21 cellular contexts compared by ENCODE assay signal in genomic region chr2:95061601-95062183, GRCh38. TPM values are rescaled to one million over a fixed set of nuclear protein-coding genes. Genes with fewer than 3 reads are reported as not detected.
DNase-seq lines count a peak whose midpoint lies in the region; ATAC-seq and TF ChIP-seq lines count a peak whose summit lies in the region.
"Had no signal": no experiment of that assay in that cellular context is flagged by ENCODE, and none has a peak within 500 bp of the region (broad histone marks: within the 10 kb centered on the region; RNA-seq: fewer than 3 reads in every experiment).

No MANE protein-coding gene starts in this region.

- intact Hi-C loops in activated T-helper 2 cell treated with anti-CD3 and anti-CD28 coated beads, Interferon-gamma antibody, Interleukin-2, Interleukin-4, amounts not matched to agents 10 μg/mL and 5 μg/mL and 100 μg/mL, durations not matched to agents 14 hours and 24 hours and 36 hours (cut with micrococcal nuclease) = no loop called here
- intact Hi-C loops in OCI-LY7 (cut with micrococcal nuclease; ENCODE audit: unreplicated experiment) = no loop called here

- no peaks in the 10 kb centered on the region for H3K27me3 ChIP-seq in CD4-positive, CD25-positive, alpha-beta regulatory T cell (ENCODE audit: control insufficient read depth, insufficient read depth, low read length)
- H3K27me3 ChIP-seq in H7 (ENCODE audit: control insufficient read depth, insufficient read depth, low read length) = no peaks in the 10 kb centered on the region
- H3K27me3 ChIP-seq: cardiac muscle cell had no signal

- no peaks in the 10 kb centered on the region for H3K36me3 ChIP-seq in CD4-positive, CD25-positive, alpha-beta regulatory T cell (ENCODE audit: control insufficient read depth, insufficient read depth, low read length)
- H3K36me3 ChIP-seq in H7 (replicated peaks; ENCODE audit: control insufficient read depth, insufficient read depth, low read length) (no peaks in the 10 kb centered on the region), OCI-LY7 (ENCODE audit: insufficient read depth, low read length) (no peaks in the 10 kb centered on the region)
- H3K36me3 ChIP-seq: cardiac muscle cell had no signal

- H3K27ac ChIP-seq in CD4-positive, CD25-positive, alpha-beta regulatory T cell (ENCODE audit: insufficient read depth, low read length, poor library complexity, severe bottlenecking) = peak overlapping the region; percentile 57
- no peak overlapping the region for H3K27ac ChIP-seq in OCI-LY7 (ENCODE audit: low read depth, low read length, poor library complexity, severe bottlenecking)
- H3K27ac ChIP-seq: cardiac muscle cell, parathyroid adenoma had no signal

- peak in 1 of 3 donors; percentile 88 for DNase-seq in CD4-positive, CD25-positive, alpha-beta regulatory T cell
- DNase-seq in H7 (peak; percentile 32), mesenteric fat pad (ENCODE audit: low spot score) (peak; percentile 62), OCI-LY7 (ENCODE audit: low spot score) (no peak), NCI-H1694 (lab: John Stamatoyannopoulos, UW) (no peak)
- DNase-seq in activated T-helper 2 cell treated with anti-CD3 and anti-CD28 coated beads, Interferon-gamma antibody, Interleukin-2, Interleukin-4, amounts not matched to agents 10 μg/mL and 5 μg/mL and 100 μg/mL, durations not matched to agents 14 hours and 24 hours and 36 hours (ENCODE audit: low spot score) = no peak
- DNase-seq: activated B cell treated with CpG ODN at 0.5 μM for 24 hours, AML-193, DMS153, midbrain, NCI-H1417 treated with DMSO at 0.1 percent for 48 hours, NCI-H226, small intestine had no signal

- H3K4me1 ChIP-seq in CD4-positive, CD25-positive, alpha-beta regulatory T cell (ENCODE audit: control insufficient read depth, insufficient read depth, low read length, poor library complexity, severe bottlenecking) = peaks cover 32% of the 10 kb centered on the region
- no peaks in the 10 kb centered on the region for H3K4me1 ChIP-seq in OCI-LY7 (ENCODE audit: insufficient read depth, low read length, poor library complexity, severe bottlenecking)
- H3K4me1 ChIP-seq: parathyroid adenoma had no signal

- POLR2A ChIA-PET in OCI-LY7 (lab: Charles Lee) = no interaction called here

- CTCF ChIA-PET in OCI-LY7 (lab: Charles Lee; ENCODE audit: unreplicated experiment) = no interaction called here

- peaks cover 10 to 53% (median 25%) of the 10 kb centered on the region in 4 donors for H3K4me1 Mint-ChIP-seq in CD4-positive, CD25-positive, alpha-beta regulatory T cell
- H3K4me1 Mint-ChIP-seq in activated T-helper 2 cell treated with anti-CD3 and anti-CD28 coated beads, Interferon-gamma antibody, Interleukin-2, Interleukin-4, amounts not matched to agents 10 μg/mL and 5 μg/mL and 100 μg/mL, durations not matched to agents 14 hours and 24 hours and 36 hours (ENCODE audit: low read depth) = peaks cover 24% of the 10 kb centered on the region

- peak overlapping the region in 2 of 4 donors; percentile 21 to 44 for H3K4me3 Mint-ChIP-seq in CD4-positive, CD25-positive, alpha-beta regulatory T cell
- no peak overlapping the region for H3K4me3 Mint-ChIP-seq in activated T-helper 2 cell treated with anti-CD3 and anti-CD28 coated beads, Interferon-gamma antibody, Interleukin-2, Interleukin-4, amounts not matched to agents 10 μg/mL and 5 μg/mL and 100 μg/mL, durations not matched to agents 14 hours and 24 hours and 36 hours (ENCODE audit: low read depth)
- H3K4me3 Mint-ChIP-seq: activated B cell treated with CpG ODN at 0.5 μM for 24 hours had no signal

- ATAC-seq in CD4-positive, CD25-positive, alpha-beta regulatory T cell (ENCODE audit: low read depth in 2 of 2) = peak; percentile 74 to 83
- ATAC-seq in GM19023 (IDR thresholded peaks at IDR 0.05; ENCODE audit: unreplicated experiment) (no peak), GM19397 (IDR thresholded peaks at IDR 0.05; ENCODE audit: unreplicated experiment) (no peak)
- ATAC-seq: HCT116, K562 had no signal

- no peak overlapping the region for H3K4me3 ChIP-seq in CD4-positive, CD25-positive, alpha-beta regulatory T cell (ENCODE audit: low read depth, low read length)
- H3K4me3 ChIP-seq in H7 (ENCODE audit: insufficient read depth, low read depth, low read length) (no peak overlapping the region), OCI-LY7 (ENCODE audit: low read depth, low read length, poor library complexity, severe bottlenecking) (no peak overlapping the region)
- H3K4me3 ChIP-seq: cardiac muscle cell, K562 had no signal

- no peaks in the 10 kb centered on the region for H3K9me2 ChIP-seq in OCI-LY7 (ENCODE audit: insufficient read depth, low read length)

- peak overlapping the region; percentile 83 to 98 (median 94) for H3K27ac Mint-ChIP-seq in CD4-positive, CD25-positive, alpha-beta regulatory T cell
- H3K27ac Mint-ChIP-seq in activated T-helper 2 cell treated with anti-CD3 and anti-CD28 coated beads, Interferon-gamma antibody, Interleukin-2, Interleukin-4, amounts not matched to agents 10 μg/mL and 5 μg/mL and 100 μg/mL, durations not matched to agents 14 hours and 24 hours and 36 hours = peak overlapping the region; percentile 56
- H3K27ac Mint-ChIP-seq: activated B cell treated with CpG ODN at 0.5 μM for 24 hours had no signal

- no peaks in the 10 kb centered on the region for H4K20me1 ChIP-seq in OCI-LY7 (ENCODE audit: insufficient read depth, low read length)

- H3K36me3 Mint-ChIP-seq in CD4-positive, CD25-positive, alpha-beta regulatory T cell = no peaks in the 10 kb centered on the region
- no peaks in the 10 kb centered on the region for H3K36me3 Mint-ChIP-seq in activated T-helper 2 cell treated with anti-CD3 and anti-CD28 coated beads, Interferon-gamma antibody, Interleukin-2, Interleukin-4, amounts not matched to agents 10 μg/mL and 5 μg/mL and 100 μg/mL, durations not matched to agents 14 hours and 24 hours and 36 hours (ENCODE audit: low read depth)

- no peak overlapping the region for H3K4me2 ChIP-seq in OCI-LY7 (ENCODE audit: low read length)

- no TSS peak for BruUV-seq in OCI-LY7 (replicated peaks; lab: Mats Ljungman, UMichigan)

- H3K79me2 ChIP-seq in OCI-LY7 (ENCODE audit: insufficient read depth, low read depth, low read length) = no peaks in the 10 kb centered on the region
- H3K79me2 ChIP-seq: parathyroid adenoma had no signal

- no peaks in the 10 kb centered on the region for H3K9me3 Mint-ChIP-seq in CD4-positive, CD25-positive, alpha-beta regulatory T cell
- H3K9me3 Mint-ChIP-seq in activated T-helper 2 cell treated with anti-CD3 and anti-CD28 coated beads, Interferon-gamma antibody, Interleukin-2, Interleukin-4, amounts not matched to agents 10 μg/mL and 5 μg/mL and 100 μg/mL, durations not matched to agents 14 hours and 24 hours and 36 hours = no peaks in the 10 kb centered on the region
- H3K9me3 Mint-ChIP-seq: activated B cell treated with CpG ODN at 0.5 μM for 24 hours had no signal

- no peak overlapping the region for H2AFZ ChIP-seq in OCI-LY7 (ENCODE audit: low read length)
- H2AFZ ChIP-seq: parathyroid adenoma had no signal

- no peaks in the 10 kb centered on the region for H3K9me3 ChIP-seq in CD4-positive, CD25-positive, alpha-beta regulatory T cell (ENCODE audit: control insufficient read depth in 2 of 2, low read length in 2 of 2)
- no peaks in the 10 kb centered on the region for H3K9me3 ChIP-seq in OCI-LY7 (ENCODE audit: low read length)

- TF ChIP-seq CTCF in OCI-LY7 (conservative IDR thresholded peaks at IDR 0.05; ENCODE audit: low read length) = no peak

- H3K27me3 Mint-ChIP-seq in CD4-positive, CD25-positive, alpha-beta regulatory T cell = no peaks in the 10 kb centered on the region
- H3K27me3 Mint-ChIP-seq in activated T-helper 2 cell treated with anti-CD3 and anti-CD28 coated beads, Interferon-gamma antibody, Interleukin-2, Interleukin-4, amounts not matched to agents 10 μg/mL and 5 μg/mL and 100 μg/mL, durations not matched to agents 14 hours and 24 hours and 36 hours (ENCODE audit: low read depth) = no peaks in the 10 kb centered on the region

RNA-seq across cellular contexts. Expression of gene MAL, which starts 36.2 kb away (rescaled TPM):
- 130 TPM for total RNA-seq in CD4-positive, CD25-positive, alpha-beta regulatory T cell
- 100 to 1,000 TPM; 173 to 263 (median 213) TPM for polyA plus RNA-seq in CD4-positive, CD25-positive, alpha-beta regulatory T cell
- 0.80 TPM in 1 of 2 replicates, not detected in the other for total RNA-seq in H7 (2014; rRNA removed; shearing (Covaris generic))
- 101 and 117 TPM in 2 replicates for total RNA-seq in activated T-helper 2 cell treated with anti-CD3 and anti-CD28 coated beads, Interferon-gamma antibody, Interleukin-2, Interleukin-4, amounts not matched to agents 10 μg/mL and 5 μg/mL and 100 μg/mL, durations not matched to agents 14 hours and 24 hours and 36 hours
- total RNA-seq in mesenteric fat pad = not detected
- total RNA-seq in OCI-LY7 (2014; rRNA removed; shearing (Covaris generic)) = not detected in 2 replicates
- not detected in 2 replicates for total RNA-seq in OCI-LY7 (2022)
- total RNA-seq: activated B cell treated with CpG ODN at 0.5 μM for 24 hours, cardiac muscle cell, endothelial cell of umbilical vein, glomerular endothelial cell, K562 had no signal
- polyA plus RNA-seq: cardiac muscle cell, endothelial cell of umbilical vein, K562 had no signal

RNA-seq across cellular contexts. Expression of gene MRPS5, which starts 59.9 kb away (rescaled TPM):
- total RNA-seq in CD4-positive, CD25-positive, alpha-beta regulatory T cell = 31.2 TPM
- polyA plus RNA-seq in CD4-positive, CD25-positive, alpha-beta regulatory T cell = 10 to 100 TPM; 36.6 to 46.4 (median 43.0) TPM
- total RNA-seq in H7 (2014; rRNA removed; shearing (Covaris generic)) = 71.7 and 104 TPM in 2 replicates
- 90.7 and 92.4 TPM in 2 replicates for total RNA-seq in activated T-helper 2 cell treated with anti-CD3 and anti-CD28 coated beads, Interferon-gamma antibody, Interleukin-2, Interleukin-4, amounts not matched to agents 10 μg/mL and 5 μg/mL and 100 μg/mL, durations not matched to agents 14 hours and 24 hours and 36 hours
- 43.4 TPM for total RNA-seq in mesenteric fat pad
- 89.6 and 117 TPM in 2 replicates for total RNA-seq in OCI-LY7 (2014; rRNA removed; shearing (Covaris generic))
- total RNA-seq in OCI-LY7 (2022) = 90.2 and 100 TPM in 2 replicates

Comparison
In these comparisons a context has a peak if more than half of its experiments do, and no peak if none do; other contexts are left out.
1. ATAC-seq: peak in CD4-positive, CD25-positive, alpha-beta regulatory T cell (2 of 2); none in GM19023 (single experiment) and GM19397 (single experiment).
2. DNase-seq: peak in H7 (single experiment) and mesenteric fat pad (single experiment); none in activated T-helper 2 cell treated with anti-CD3 and anti-CD28 coated beads, Interferon-gamma antibody, Interleukin-2, Interleukin-4, amounts not matched to agents 10 μg/mL and 5 μg/mL and 100 μg/mL, durations not matched to agents 14 hours and 24 hours and 36 hours (single experiment), OCI-LY7 (single experiment) and NCI-H1694 (single experiment).
3. RNA of gene MAL, which starts 36.2 kb away (total RNA-seq): 130 TPM in CD4-positive, CD25-positive, alpha-beta regulatory T cell (single experiment) and 101 to 117 TPM in activated T-helper 2 cell treated with anti-CD3 and anti-CD28 coated beads, Interferon-gamma antibody, Interleukin-2, Interleukin-4, amounts not matched to agents 10 μg/mL and 5 μg/mL and 100 μg/mL, durations not matched to agents 14 hours and 24 hours and 36 hours; 0.80 TPM in H7, not detected in mesenteric fat pad (single experiment) and not detected in OCI-LY7; every median in the first group is over 10 times any median in the second.